Comparison of ENCODE assay signal across 8 cellular contexts in the genomic region with DNA sequence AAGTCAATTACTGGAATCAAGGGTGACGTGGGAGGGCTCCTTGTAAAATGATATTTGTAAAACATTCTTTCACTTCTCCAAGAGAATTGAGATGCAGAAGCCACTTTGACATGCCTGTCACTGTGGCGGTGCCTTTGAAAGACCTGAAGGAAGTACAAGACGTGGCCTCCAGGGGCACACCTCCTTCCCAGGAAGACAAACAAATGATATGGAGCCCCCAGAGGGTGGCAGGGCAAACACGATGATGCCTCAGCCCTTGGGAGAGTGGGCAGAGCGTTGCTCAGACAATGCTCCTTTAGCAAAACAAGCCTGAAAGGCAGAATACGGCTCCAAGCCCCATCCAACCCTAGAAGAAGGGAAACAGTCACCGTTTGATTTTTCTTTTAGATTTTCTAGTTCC. TPM values are rescaled to one million over a fixed set of nuclear protein-coding genes. Genes with fewer than 3 reads are reported as not detected.
A peak's percentile ranks its signal among the peaks of the same experiment; 100 is the strongest.
DNase-seq lines count a peak whose midpoint lies in the region; ATAC-seq and TF ChIP-seq lines count a peak whose summit lies in the region.

No MANE protein-coding gene starts in this region.

- POLR2A ChIA-PET in Panc1 (lab: Charles Lee): no interaction called here

- ATAC-seq in Panc1 (peak; percentile 74), HG03432 (IDR thresholded peaks at IDR 0.05; ENCODE audit: unreplicated experiment) (no peak), Right ventricle myocardium superior (ENCODE audit: poor library complexity) (no peak)

- peak overlapping the region; percentile 61 for H3K4me2 ChIP-seq in hepatocyte

- in situ Hi-C loops in Panc1 (cut with HindIII; ENCODE audit: low pct_unique_long_range_greater_than_20kb, low sequenced_read_pairs): no loop called here

- H3K9me3 ChIP-seq in Panc1 (ENCODE audit: control insufficient read depth, insufficient read depth, low read depth, low read length) (no peaks in the 10 kb centered on the region), hepatocyte (ENCODE audit: low read depth) (no peaks in the 10 kb centered on the region)

- H2AFZ ChIP-seq in hepatocyte: no peak overlapping the region

- H3K4me1 ChIP-seq in Panc1 (ENCODE audit: control insufficient read depth, insufficient read depth, low read length): peaks cover 6% of the 10 kb centered on the region; the same call in 1 of the 2 replicates
- H3K4me1 ChIP-seq in hepatocyte (ENCODE audit: insufficient read depth): peaks cover 18% of the 10 kb centered on the region

- no TSS peak for BruUV-seq in Panc1 (replicated peaks; lab: Mats Ljungman, UMichigan)

- TF ChIP-seq CTCF in GM12873 (IDR thresholded peaks at IDR 0.05; ENCODE audit: insufficient read depth, low read depth, low read length, missing control alignments) (peak; percentile 46), Panc1 (IDR thresholded peaks at IDR 0.05) (no peak), hepatocyte (IDR thresholded peaks at IDR 0.05; ENCODE audit: poor library complexity) (peak; percentile 22)

- H3K27ac ChIP-seq in Panc1 (ENCODE audit: low read length) (no peak overlapping the region), hepatocyte (peak overlapping the region; percentile 68), substantia nigra (ENCODE audit: low read depth, low read length, poor library complexity, severe bottlenecking) (no peak overlapping the region)

- H4K20me1 ChIP-seq in hepatocyte (ENCODE audit: insufficient read depth, poor library complexity, severe bottlenecking): no peaks in the 10 kb centered on the region

- CTCF ChIA-PET in Panc1 (lab: Charles Lee): no interaction called here

- intact Hi-C loops in Panc1 (cut with micrococcal nuclease; ENCODE audit: unreplicated experiment): loop anchor here (1.0 kb wide), 1 partner anchor 91 kb away; no protein-coding TSS in a partner anchor
- intact Hi-C loops in Right ventricle myocardium superior (cut with DNase I): no loop called here

- no peaks in the 10 kb centered on the region for H3K36me3 ChIP-seq in Panc1 (ENCODE audit: control insufficient read depth, insufficient read depth, low read length)
- no peaks in the 10 kb centered on the region for H3K36me3 ChIP-seq in hepatocyte (replicated peaks; ENCODE audit: insufficient read depth, low read depth)

- no peaks in the 10 kb centered on the region for H3K9me2 ChIP-seq in hepatocyte (replicated peaks; ENCODE audit: insufficient read depth)

- DNase-seq in 8988T (peak; percentile 66), Panc1 (ENCODE audit: low read depth, low spot score) (no peak), hepatocyte (ENCODE audit: low spot score) (peak; percentile 64), substantia nigra (lab: John Stamatoyannopoulos, UW) (no peak), Right ventricle myocardium superior (no peak)
- DNase-seq in stimulated activated CD4-positive, alpha-beta T cell treated with anti-CD3 and anti-CD28 coated beads, Interleukin-12 subunit alpha, Interleukin-12 subunit beta, amount 100 ng/mL, for 4 hours: no peak

- WGBS in hepatocyte (ENCODE audit: low lambda C conversion rate, missing lambda C conversion rate): 18% methylated on average over 7 of the region's 7 CpGs

- no peaks in the 10 kb centered on the region for H3K27me3 ChIP-seq in Panc1 (ENCODE audit: control insufficient read depth, insufficient read depth, low read length)
- H3K27me3 ChIP-seq in hepatocyte: no peaks in the 10 kb centered on the region

- no peaks in the 10 kb centered on the region for H3K79me2 ChIP-seq in hepatocyte

- H3K4me3 ChIP-seq in Panc1 (ENCODE audit: low read depth in 2 of 2, low read length in 2 of 2): no peak overlapping the region
- H3K4me3 ChIP-seq in hepatocyte: no peak overlapping the region

RNA-seq across cellular contexts. Expression of a gene that starts 9.3 kb away (rescaled TPM):
- total RNA-seq in Panc1 (2021; ENCODE audit: unreplicated experiment) (not detected), hepatocyte (0.07 TPM in 1 of 2 replicates, not detected in the other), Right ventricle myocardium superior (not detected)
- not detected for polyA plus RNA-seq in Panc1 (2012; ENCODE audit: insufficient read length)
- polyA plus RNA-seq in hepatocyte: 0.31 TPM in 1 of 2 replicates, not detected in the other

Comparison
In these comparisons a context has a peak if more than half of its experiments do, and no peak if none do; other contexts are left out.
1. DNase-seq: peak in 8988T (single experiment) and hepatocyte (single experiment); none in Panc1 (single experiment), substantia nigra (0 of 49), Right ventricle myocardium superior (single experiment) and stimulated activated CD4-positive, alpha-beta T cell treated with anti-CD3 and anti-CD28 coated beads, Interleukin-12 subunit alpha, Interleukin-12 subunit beta, amount 100 ng/mL, for 4 hours (single experiment).